Comparison of ENCODE assay signal across 3 cellular contexts in genomic region chr15:44633603-44634002, GRCh38.
TF ChIP-seq lines count a peak whose summit lies in the region.

No MANE protein-coding gene starts in this region.

TF ChIP-seq in SK-N-SH, 30 proteins besides CTCF, POLR2A, EP300 and RAD21 (continued from another document):
- TF ChIP-seq IRF3 (IDR thresholded peaks at IDR 0.05; ENCODE audit: low read depth, low read length) (no peak), TEAD4 (IDR thresholded peaks at IDR 0.05; ENCODE audit: borderline replicate concordance, insufficient read depth) (no peak), TAF1 (IDR thresholded peaks at IDR 0.05; ENCODE audit: borderline replicate concordance, low read depth, low read length) (no peak), FOXM1 (IDR thresholded peaks at IDR 0.05; ENCODE audit: low read depth) (no peak), USF2 (IDR thresholded peaks at IDR 0.05; ENCODE audit: borderline replicate concordance, low read depth, low read length) (no peak), JUND (IDR thresholded peaks at IDR 0.05) (no peak), MEF2A (IDR thresholded peaks at IDR 0.05; ENCODE audit: borderline replicate concordance, low read depth) (no peak), FOSL2 (IDR thresholded peaks at IDR 0.05; ENCODE audit: borderline replicate concordance, low read depth) (no peak), RFX5 (IDR thresholded peaks at IDR 0.05; ENCODE audit: low read length) (no peak)

TF ChIP-seq in SK-N-SH treated with all-trans-retinoic acid at 6 μM for 48 hours, 23 proteins besides CTCF, POLR2A, EP300 and RAD21 (continued from another document):
- TF ChIP-seq CSRNP3 (CRISPR knock-in tag; IDR thresholded peaks at IDR 0.05) (no peak), TOX (CRISPR knock-in tag; IDR thresholded peaks at IDR 0.05; ENCODE audit: borderline replicate concordance) (no peak), CREB5 (CRISPR knock-in tag; IDR thresholded peaks at IDR 0.05; ENCODE audit: low read depth) (no peak), ZNF565 (CRISPR knock-in tag; conservative IDR thresholded peaks at IDR 0.05; ENCODE audit: low read depth) (no peak), ESRRG (CRISPR knock-in tag; IDR thresholded peaks at IDR 0.05) (no peak), ZC3H10 (CRISPR knock-in tag; IDR thresholded peaks at IDR 0.05) (no peak), PPARA (CRISPR knock-in tag; IDR thresholded peaks at IDR 0.05; ENCODE audit: borderline replicate concordance) (no peak), GLIS3 (CRISPR knock-in tag; IDR thresholded peaks at IDR 0.05) (no peak), SNAI2 (CRISPR knock-in tag; IDR thresholded peaks at IDR 0.05) (no peak), ARNTL (CRISPR knock-in tag; IDR thresholded peaks at IDR 0.05; ENCODE audit: borderline replicate concordance, low read depth) (no peak), CSDC2 (CRISPR knock-in tag; IDR thresholded peaks at IDR 0.05) (no peak), ISL1 (CRISPR knock-in tag; IDR thresholded peaks at IDR 0.05) (no peak), POU6F1 (CRISPR knock-in tag; IDR thresholded peaks at IDR 0.05; ENCODE audit: borderline replicate concordance, low read depth) (no peak), RARB (CRISPR knock-in tag; IDR thresholded peaks at IDR 0.05) (no peak), TSHZ2 (CRISPR knock-in tag; IDR thresholded peaks at IDR 0.05) (no peak), OSR1 (CRISPR knock-in tag; IDR thresholded peaks at IDR 0.05) (no peak), ZNF8 (CRISPR knock-in tag; IDR thresholded peaks at IDR 0.05) (no peak), ZFP3 (CRISPR knock-in tag; IDR thresholded peaks at IDR 0.05) (no peak)

TF ChIP-seq in GM12878, 131 proteins besides CTCF, POLR2A, EP300 and RAD21 (continued from another document):
- no peak for TF ChIP-seq EZH2 (IDR thresholded peaks at IDR 0.05; ENCODE audit: borderline replicate concordance, control insufficient read depth, low read depth, low read length)
- TF ChIP-seq ATF2 (IDR thresholded peaks at IDR 0.05; ENCODE audit: low read length) = 0 out of 2 replicates have a peak, but pooled peaks have one; percentile 13
- TF ChIP-seq ZNF687 (IDR thresholded peaks at IDR 0.05) = no peak
TF ChIP-seq in GM12878: peak in this region for 1.
